Comparison of ENCODE assay signal across 14 cellular contexts in the genomic region with DNA sequence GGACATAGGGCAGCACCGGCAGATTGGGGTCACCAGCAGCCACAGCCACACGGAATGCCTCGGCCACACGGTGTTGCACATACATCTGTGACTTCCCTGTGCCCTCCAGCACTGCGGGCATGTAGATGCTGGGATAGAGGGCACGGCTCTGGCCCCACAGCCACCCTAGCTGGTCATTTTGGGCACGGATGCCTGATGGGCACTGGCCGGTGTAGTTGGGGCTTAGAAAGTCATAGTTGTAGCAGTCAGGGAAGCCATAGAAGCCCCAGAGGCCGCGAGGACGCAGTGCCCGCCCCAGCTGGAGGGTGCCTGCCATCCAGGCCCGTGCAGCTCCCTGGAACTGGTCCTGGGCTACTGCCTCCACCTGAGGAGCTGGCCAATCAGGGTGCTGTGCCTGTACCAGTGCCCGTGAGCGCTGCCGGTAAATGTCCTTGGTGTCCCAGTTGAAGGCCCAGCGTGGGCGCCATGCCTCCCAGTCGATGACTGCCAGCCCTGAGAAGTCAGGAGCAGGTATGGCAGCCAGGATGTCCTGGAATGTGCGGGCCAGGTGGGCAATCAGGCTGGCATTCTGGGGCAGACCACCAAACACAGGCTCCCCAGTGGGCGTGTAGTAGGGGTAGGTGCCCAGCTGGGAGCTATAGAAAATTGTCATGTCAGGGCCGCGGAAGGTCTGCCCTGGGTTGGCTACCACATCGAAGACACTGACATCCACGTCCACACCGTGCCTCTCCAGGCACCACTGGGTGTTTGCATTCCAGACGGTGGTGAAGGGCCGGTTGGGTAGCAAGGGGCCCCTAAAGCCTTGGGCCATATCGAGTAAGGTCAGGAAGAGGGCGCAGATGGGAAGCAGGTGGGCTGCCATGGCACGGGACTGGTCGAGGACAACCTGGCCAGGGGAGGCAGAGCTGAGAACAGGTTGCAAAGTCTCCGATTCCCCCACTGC. TPM values are rescaled to one million over a fixed set of nuclear protein-coding genes. Genes with fewer than 3 reads are reported as not detected.
A peak's percentile ranks its signal among the peaks of the same experiment; 100 is the strongest.
DNase-seq lines count a peak whose midpoint lies in the region; ATAC-seq and TF ChIP-seq lines count a peak whose summit lies in the region.
"Had no signal": no experiment of that assay in that cellular context is flagged by ENCODE, and none has a peak within 500 bp of the region (broad histone marks: within the 10 kb centered on the region; RNA-seq: fewer than 3 reads in every experiment).

No MANE protein-coding gene starts in this region.

- H3F3A ChIP-seq in GM23338 (replicated peaks; ENCODE audit: low read depth) = peaks cover 17% of the 10 kb centered on the region

- H3K9me3 Mint-ChIP-seq in GM23338 = peaks cover 23% of the 10 kb centered on the region
- H3K9me3 Mint-ChIP-seq in CD14-positive monocyte = peaks cover 0 to 5% (median 2%) of the 10 kb centered on the region in 7 donors
- H3K9me3 Mint-ChIP-seq: HFFc6 had no signal

- H3K36me3 Mint-ChIP-seq in GM23338 (ENCODE audit: low read depth) (peaks cover 12% of the 10 kb centered on the region; the same call in 1 of the 3 replicates), CD14-positive monocyte (peaks cover 0 to 2% of the 10 kb centered on the region in 2 donors)

- H3K27me3 ChIP-seq in GM23338 (ENCODE audit: insufficient read depth) = no peaks in the 10 kb centered on the region
- H3K27me3 ChIP-seq in colonic mucosa = no peaks in the 10 kb centered on the region
- no peaks in the 10 kb centered on the region for H3K27me3 ChIP-seq in sigmoid colon
- H3K27me3 ChIP-seq: BE2C had no signal

- peak overlapping the region; percentile 74 for H3K4me2 ChIP-seq in GM23338

- H3K27ac Mint-ChIP-seq in GM23338 (no peak overlapping the region), CD14-positive monocyte (peak overlapping the region in 1 of 7 donors; percentile 15)
- H3K27ac Mint-ChIP-seq: HFFc6 had no signal

- H3K27me3 Mint-ChIP-seq in GM23338 (ENCODE audit: insufficient read depth, low read depth, poor library complexity) (peaks cover 21% of the 10 kb centered on the region), CD14-positive monocyte (ENCODE audit: low read depth in 3 of 3) (no peaks in the 10 kb centered on the region)

- TF ChIP-seq CTCF in GM23338 (conservative IDR thresholded peaks at IDR 0.05; ENCODE audit: low read depth in 2 of 2) (no peak), colonic mucosa (IDR thresholded peaks at IDR 0.05) (no peak), sigmoid colon (IDR thresholded peaks at IDR 0.05) (no peak), CD14-positive monocyte (IDR thresholded peaks at IDR 0.05) (no peak)

- H3K79me2 ChIP-seq in GM23338 (replicated peaks; ENCODE audit: insufficient read depth) = no peaks in the 10 kb centered on the region

- H3K9me3 ChIP-seq in colonic mucosa (no peaks in the 10 kb centered on the region), sigmoid colon (no peaks in the 10 kb centered on the region)
- H3K9me3 ChIP-seq: BE2C had no signal

- DNase-seq in GM23338 (ENCODE audit: low spot score) = no peak
- no peak for DNase-seq in colonic mucosa
- peak; percentile 90 for DNase-seq in left lobe of liver (ENCODE audit: low spot score)
- no peak for DNase-seq in sigmoid colon
- DNase-seq in CD14-positive monocyte (ENCODE audit: low spot score) = no peak
- DNase-seq in DMS 273 treated with DMSO at 0.1 percent for 48 hours (lab: John Stamatoyannopoulos, UW) = no peak
- DNase-seq in amygdala (lab: John Stamatoyannopoulos, UW) = no peak
- DNase-seq: effector memory CD4-positive, alpha-beta T cell; HFFc6; NCI-H146; NCI-H774; SHP77 had no signal

- H3K4me3 ChIP-seq in GM23338 (no peak overlapping the region; the same call in 1 of the 2 replicates), colonic mucosa (peak overlapping the region; percentile 4), sigmoid colon (no peak overlapping the region)

- H3K4me3 Mint-ChIP-seq in GM23338 = no peak overlapping the region; the same call in 2 of the 3 replicates
- no peak overlapping the region for H3K4me3 Mint-ChIP-seq in CD14-positive monocyte
- H3K4me3 Mint-ChIP-seq: HFFc6 had no signal

- TF ChIP-seq EP300 in sigmoid colon (IDR thresholded peaks at IDR 0.05) = no peak

- TF ChIP-seq POLR2A in sigmoid colon (IDR thresholded peaks at IDR 0.05) = no peak

- ATAC-seq in GM23338 (no peak), left lobe of liver (peak; percentile 45), HG03039 (IDR thresholded peaks at IDR 0.05; ENCODE audit: unreplicated experiment) (no peak)

- no peaks in the 10 kb centered on the region for H3K9me2 ChIP-seq in GM23338 (ENCODE audit: insufficient read depth)

- no peak overlapping the region for H2AFZ ChIP-seq in GM23338

- H3K9ac ChIP-seq in colonic mucosa (ENCODE audit: low read depth in 2 of 2, low read length in 2 of 2) = peak overlapping the region in 1 of 2 donors; percentile 52

- H3K27ac ChIP-seq in GM23338 (ENCODE audit: low read depth) (no peak overlapping the region), colonic mucosa (peak overlapping the region; percentile 47), sigmoid colon (peak overlapping the region; percentile 48 to 72 (median 58))

- WGBS in sigmoid colon, 2 donors = 91 to 93% methylated on average over 33 of the region's 33 CpGs

- H3K4me1 ChIP-seq in GM23338 (ENCODE audit: insufficient read depth) (peaks cover 25% of the 10 kb centered on the region), colonic mucosa (peaks cover 15% of the 10 kb centered on the region), sigmoid colon (peaks cover 4 to 45% (median 40%) of the 10 kb centered on the region in 4 donors)
- H3K4me1 ChIP-seq: BE2C had no signal

- no peaks in the 10 kb centered on the region for H3K36me3 ChIP-seq in GM23338 (ENCODE audit: insufficient read depth)
- H3K36me3 ChIP-seq in colonic mucosa = no peaks in the 10 kb centered on the region
- no peaks in the 10 kb centered on the region for H3K36me3 ChIP-seq in sigmoid colon
- H3K36me3 ChIP-seq: BE2C had no signal

- intact Hi-C loops in colonic mucosa (cut with DNase I) (no loop called here), sigmoid colon (cut with DNase I) (no loop called here), CD14-positive monocyte (cut with micrococcal nuclease) (no loop called here)

- no peaks in the 10 kb centered on the region for H4K20me1 ChIP-seq in GM23338 (replicated peaks; ENCODE audit: insufficient read depth)

- H3K4me1 Mint-ChIP-seq in GM23338 (peaks cover 22% of the 10 kb centered on the region), CD14-positive monocyte (peaks cover 38% of the 10 kb centered on the region)

TF ChIP-seq in GM23338, 12 proteins besides CTCF, POLR2A, EP300 and RAD21 (continues in another document):
- TF ChIP-seq EZH2phosphoT487 (IDR thresholded peaks at IDR 0.05; ENCODE audit: unreplicated experiment) = no peak

RNA-seq across cellular contexts. Expression of gene HYAL1, which starts 1.0 kb away (rescaled TPM):
- 2.8 and 5.0 TPM in 2 replicates for total RNA-seq in GM23338 (2014; rRNA removed; shearing (Covaris generic))
- 1.7 and 2.1 TPM in 2 replicates for polyA plus RNA-seq in GM23338 (2016; fragmentation: Nextera tagmentation; extraction: Ambion mirVana)
- 10 to 100 TPM in 1 of 2 donors, 1 to 10 TPM in 1; 9.0 to 15.2 TPM for total RNA-seq in colonic mucosa
- 140 TPM for total RNA-seq in left lobe of liver
- total RNA-seq in sigmoid colon = 1 to 10 TPM; 3.5 to 7.2 (median 4.2) TPM
- 10 to 100 TPM in 1 of 3 donors, 1 to 10 TPM in 2; 2.4 to 15.1 (median 9.5) TPM for polyA plus RNA-seq in sigmoid colon
- not detected for polyA plus RNA-seq in CD14-positive monocyte

RNA-seq across cellular contexts. Expression of gene HYAL3, which starts 3.2 kb away (rescaled TPM):
- total RNA-seq in GM23338 (2014; rRNA removed; shearing (Covaris generic)) = 2.5 and 7.1 TPM in 2 replicates
- polyA plus RNA-seq in GM23338 (2016; fragmentation: Nextera tagmentation; extraction: Ambion mirVana) (2.4 and 3.7 TPM in 2 replicates), sigmoid colon (1 to 10 TPM in 2 of 3 donors, under 1 TPM in 1; 0.60 to 4.4 (median 2.8) TPM), CD14-positive monocyte (1 to 10 TPM; 3.4 to 5.8 TPM)
- total RNA-seq in colonic mucosa (1 to 10 TPM; 2.5 to 4.2 TPM), left lobe of liver (2.9 TPM), sigmoid colon (1 to 10 TPM; 2.1 to 8.3 (median 3.4) TPM)

RNA-seq across cellular contexts. Expression of gene NAA80, which starts 3.2 kb away (rescaled TPM):
- total RNA-seq in GM23338 (2014; rRNA removed; shearing (Covaris generic)) = 11.3 and 16.7 TPM in 2 replicates
- polyA plus RNA-seq in GM23338 (2016; fragmentation: Nextera tagmentation; extraction: Ambion mirVana) (11.2 and 12.1 TPM in 2 replicates), sigmoid colon (1 to 10 TPM; 3.5 to 9.5 (median 4.2) TPM), CD14-positive monocyte (1 to 10 TPM; 2.3 to 4.6 TPM)
- total RNA-seq in colonic mucosa (1 to 10 TPM; 6.7 to 10.0 TPM), left lobe of liver (4.9 TPM), sigmoid colon (1 to 10 TPM; 3.6 to 9.4 (median 7.6) TPM)

RNA-seq across cellular contexts. Expression of gene IFRD2, which starts 10.1 kb away (rescaled TPM):
- total RNA-seq in GM23338 (2014; rRNA removed; shearing (Covaris generic)) = 91.5 and 92.4 TPM in 2 replicates
- polyA plus RNA-seq in GM23338 (2016; fragmentation: Nextera tagmentation; extraction: Ambion mirVana) = 80.8 and 89.7 TPM in 2 replicates
- 100 to 1,000 TPM in 1 of 2 donors, 10 to 100 TPM in 1; 52.8 to 129 TPM for total RNA-seq in colonic mucosa
- total RNA-seq in left lobe of liver = 63.8 TPM
- total RNA-seq in sigmoid colon = 10 to 100 TPM; 46.7 to 59.1 (median 52.7) TPM
- 10 to 100 TPM; 24.5 to 73.1 (median 31.2) TPM for polyA plus RNA-seq in sigmoid colon
- polyA plus RNA-seq in CD14-positive monocyte = 10 to 100 TPM; 17.1 to 23.3 TPM

RNA-seq across cellular contexts. Expression of gene HYAL2, which starts 20.2 kb away (rescaled TPM):
- 74.3 and 77.8 TPM in 2 replicates for total RNA-seq in GM23338 (2014; rRNA removed; shearing (Covaris generic))
- polyA plus RNA-seq in GM23338 (2016; fragmentation: Nextera tagmentation; extraction: Ambion mirVana) = 28.9 and 30.0 TPM in 2 replicates
- total RNA-seq in colonic mucosa = 10 to 100 TPM; 31.3 to 37.1 TPM
- 21.6 TPM for total RNA-seq in left lobe of liver
- 10 to 100 TPM; 41.6 to 62.6 (median 49.4) TPM for total RNA-seq in sigmoid colon
- polyA plus RNA-seq in sigmoid colon = 10 to 100 TPM in 2 of 3 donors, 1 to 10 TPM in 1; 8.6 to 45.8 (median 13.8) TPM
- polyA plus RNA-seq in CD14-positive monocyte = 10 to 100 TPM; 18.3 to 25.8 TPM
